1 cellular context compared by ENCODE assay signal in genomic region chr17:72985882-72986720, GRCh38.
TF ChIP-seq lines count a peak whose summit lies in the region.

No MANE protein-coding gene starts in this region.

TF ChIP-seq in K562, 482 proteins besides CTCF, POLR2A, EP300 and RAD21 (continued from another document):
- TF ChIP-seq, protein P1, sequence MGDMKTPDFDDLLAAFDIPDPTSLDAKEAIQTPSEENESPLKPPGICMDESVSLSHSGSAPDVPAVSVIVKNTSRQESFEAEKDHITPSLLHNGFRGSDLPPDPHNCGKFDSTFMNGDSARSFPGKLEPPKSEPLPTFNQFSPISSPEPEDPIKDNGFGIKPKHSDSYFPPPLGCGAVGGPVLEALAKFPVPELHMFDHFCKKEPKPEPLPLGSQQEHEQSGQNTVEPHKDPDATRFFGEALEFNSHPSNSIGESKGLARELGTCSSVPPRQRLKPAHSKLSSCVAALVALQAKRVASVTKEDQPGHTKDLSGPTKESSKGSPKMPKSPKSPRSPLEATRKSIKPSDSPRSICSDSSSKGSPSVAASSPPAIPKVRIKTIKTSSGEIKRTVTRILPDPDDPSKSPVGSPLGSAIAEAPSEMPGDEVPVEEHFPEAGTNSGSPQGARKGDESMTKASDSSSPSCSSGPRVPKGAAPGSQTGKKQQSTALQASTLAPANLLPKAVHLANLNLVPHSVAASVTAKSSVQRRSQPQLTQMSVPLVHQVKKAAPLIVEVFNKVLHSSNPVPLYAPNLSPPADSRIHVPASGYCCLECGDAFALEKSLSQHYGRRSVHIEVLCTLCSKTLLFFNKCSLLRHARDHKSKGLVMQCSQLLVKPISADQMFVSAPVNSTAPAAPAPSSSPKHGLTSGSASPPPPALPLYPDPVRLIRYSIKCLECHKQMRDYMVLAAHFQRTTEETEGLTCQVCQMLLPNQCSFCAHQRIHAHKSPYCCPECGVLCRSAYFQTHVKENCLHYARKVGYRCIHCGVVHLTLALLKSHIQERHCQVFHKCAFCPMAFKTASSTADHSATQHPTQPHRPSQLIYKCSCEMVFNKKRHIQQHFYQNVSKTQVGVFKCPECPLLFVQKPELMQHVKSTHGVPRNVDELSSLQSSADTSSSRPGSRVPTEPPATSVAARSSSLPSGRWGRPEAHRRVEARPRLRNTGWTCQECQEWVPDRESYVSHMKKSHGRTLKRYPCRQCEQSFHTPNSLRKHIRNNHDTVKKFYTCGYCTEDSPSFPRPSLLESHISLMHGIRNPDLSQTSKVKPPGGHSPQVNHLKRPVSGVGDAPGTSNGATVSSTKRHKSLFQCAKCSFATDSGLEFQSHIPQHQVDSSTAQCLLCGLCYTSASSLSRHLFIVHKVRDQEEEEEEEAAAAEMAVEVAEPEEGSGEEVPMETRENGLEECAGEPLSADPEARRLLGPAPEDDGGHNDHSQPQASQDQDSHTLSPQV (IDR thresholded peaks at IDR 0.05) = 0 out of 2 replicates have a peak, but pooled peaks have one; percentile 31
- TF ChIP-seq L3MBTL2 (IDR thresholded peaks at IDR 0.05) (peak; percentile 41; the same call in 1 of the 2 replicates), ZBTB7A (IDR thresholded peaks at IDR 0.05; ENCODE audit: borderline replicate concordance, control insufficient read depth, low read depth, low read length) (peak; percentile 33; the same call in 1 of the 2 replicates), HOXB6 (CRISPR knock-in tag; IDR thresholded peaks at IDR 0.05; ENCODE audit: borderline replicate concordance) (no peak), CEBPG (CRISPR knock-in tag; IDR thresholded peaks at IDR 0.05) (0 out of 2 replicates have a peak, but pooled peaks have one; percentile 36), CEBPG (tag; conservative IDR thresholded peaks at IDR 0.05 in 1 of 2, IDR thresholded peaks at IDR 0.05 in 1 of 2) (no peak), SMAD3 (CRISPR knock-in tag; conservative IDR thresholded peaks at IDR 0.05) (no peak), E2F1 (CRISPR knock-in tag; IDR thresholded peaks at IDR 0.05) (no peak), PCBP1 (IDR thresholded peaks at IDR 0.05; ENCODE audit: low read depth, low read length, poor library complexity, severe bottlenecking) (no peak), ZNF12 (CRISPR knock-in tag; IDR thresholded peaks at IDR 0.05) (0 out of 2 replicates have a peak, but pooled peaks have one; percentile 24), BRF2 (IDR thresholded peaks at IDR 0.05; ENCODE audit: borderline replicate concordance, insufficient read depth, insufficient read length) (no peak), KLF10 (CRISPR knock-in tag; IDR thresholded peaks at IDR 0.05) (no peak), DEAF1 (CRISPR knock-in tag; IDR thresholded peaks at IDR 0.05) (peak; percentile 49; the same call in 1 of the 2 replicates), RCOR1 (IDR thresholded peaks at IDR 0.05; ENCODE audit: borderline replicate concordance in 1 of 2, low read depth in 2 of 2, low read length in 2 of 2) (peak in 1 of 2 experiments; percentile 48; a peak in 1 of 4 replicates), TGIF2 (CRISPR knock-in tag; IDR thresholded peaks at IDR 0.05) (no peak), ZNF512 (tag; IDR thresholded peaks at IDR 0.05) (no peak), CC2D1A (IDR thresholded peaks at IDR 0.05) (0 out of 2 replicates have a peak, but pooled peaks have one; percentile 17), ZNF584 (CRISPR knock-in tag; IDR thresholded peaks at IDR 0.05; ENCODE audit: low read depth) (no peak)
- TF ChIP-seq, protein P2, sequence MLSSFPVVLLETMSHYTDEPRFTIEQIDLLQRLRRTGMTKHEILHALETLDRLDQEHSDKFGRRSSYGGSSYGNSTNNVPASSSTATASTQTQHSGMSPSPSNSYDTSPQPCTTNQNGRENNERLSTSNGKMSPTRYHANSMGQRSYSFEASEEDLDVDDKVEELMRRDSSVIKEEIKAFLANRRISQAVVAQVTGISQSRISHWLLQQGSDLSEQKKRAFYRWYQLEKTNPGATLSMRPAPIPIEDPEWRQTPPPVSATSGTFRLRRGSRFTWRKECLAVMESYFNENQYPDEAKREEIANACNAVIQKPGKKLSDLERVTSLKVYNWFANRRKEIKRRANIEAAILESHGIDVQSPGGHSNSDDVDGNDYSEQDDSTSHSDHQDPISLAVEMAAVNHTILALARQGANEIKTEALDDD (IDR thresholded peaks at IDR 0.05) = peak; percentile 19; the same call in 1 of the 2 replicates
- TF ChIP-seq, protein P3, sequence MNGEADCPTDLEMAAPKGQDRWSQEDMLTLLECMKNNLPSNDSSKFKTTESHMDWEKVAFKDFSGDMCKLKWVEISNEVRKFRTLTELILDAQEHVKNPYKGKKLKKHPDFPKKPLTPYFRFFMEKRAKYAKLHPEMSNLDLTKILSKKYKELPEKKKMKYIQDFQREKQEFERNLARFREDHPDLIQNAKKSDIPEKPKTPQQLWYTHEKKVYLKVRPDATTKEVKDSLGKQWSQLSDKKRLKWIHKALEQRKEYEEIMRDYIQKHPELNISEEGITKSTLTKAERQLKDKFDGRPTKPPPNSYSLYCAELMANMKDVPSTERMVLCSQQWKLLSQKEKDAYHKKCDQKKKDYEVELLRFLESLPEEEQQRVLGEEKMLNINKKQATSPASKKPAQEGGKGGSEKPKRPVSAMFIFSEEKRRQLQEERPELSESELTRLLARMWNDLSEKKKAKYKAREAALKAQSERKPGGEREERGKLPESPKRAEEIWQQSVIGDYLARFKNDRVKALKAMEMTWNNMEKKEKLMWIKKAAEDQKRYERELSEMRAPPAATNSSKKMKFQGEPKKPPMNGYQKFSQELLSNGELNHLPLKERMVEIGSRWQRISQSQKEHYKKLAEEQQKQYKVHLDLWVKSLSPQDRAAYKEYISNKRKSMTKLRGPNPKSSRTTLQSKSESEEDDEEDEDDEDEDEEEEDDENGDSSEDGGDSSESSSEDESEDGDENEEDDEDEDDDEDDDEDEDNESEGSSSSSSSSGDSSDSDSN (IDR thresholded peaks at IDR 0.05; ENCODE audit: borderline replicate concordance in 1 of 2, low read depth in 2 of 2, low read length in 2 of 2) = 0 out of 4 replicates have a peak, but pooled peaks of 1 of the 2 experiments have one; percentile 31
